ENCODE assay signal across 8 cellular contexts in the genomic region with DNA sequence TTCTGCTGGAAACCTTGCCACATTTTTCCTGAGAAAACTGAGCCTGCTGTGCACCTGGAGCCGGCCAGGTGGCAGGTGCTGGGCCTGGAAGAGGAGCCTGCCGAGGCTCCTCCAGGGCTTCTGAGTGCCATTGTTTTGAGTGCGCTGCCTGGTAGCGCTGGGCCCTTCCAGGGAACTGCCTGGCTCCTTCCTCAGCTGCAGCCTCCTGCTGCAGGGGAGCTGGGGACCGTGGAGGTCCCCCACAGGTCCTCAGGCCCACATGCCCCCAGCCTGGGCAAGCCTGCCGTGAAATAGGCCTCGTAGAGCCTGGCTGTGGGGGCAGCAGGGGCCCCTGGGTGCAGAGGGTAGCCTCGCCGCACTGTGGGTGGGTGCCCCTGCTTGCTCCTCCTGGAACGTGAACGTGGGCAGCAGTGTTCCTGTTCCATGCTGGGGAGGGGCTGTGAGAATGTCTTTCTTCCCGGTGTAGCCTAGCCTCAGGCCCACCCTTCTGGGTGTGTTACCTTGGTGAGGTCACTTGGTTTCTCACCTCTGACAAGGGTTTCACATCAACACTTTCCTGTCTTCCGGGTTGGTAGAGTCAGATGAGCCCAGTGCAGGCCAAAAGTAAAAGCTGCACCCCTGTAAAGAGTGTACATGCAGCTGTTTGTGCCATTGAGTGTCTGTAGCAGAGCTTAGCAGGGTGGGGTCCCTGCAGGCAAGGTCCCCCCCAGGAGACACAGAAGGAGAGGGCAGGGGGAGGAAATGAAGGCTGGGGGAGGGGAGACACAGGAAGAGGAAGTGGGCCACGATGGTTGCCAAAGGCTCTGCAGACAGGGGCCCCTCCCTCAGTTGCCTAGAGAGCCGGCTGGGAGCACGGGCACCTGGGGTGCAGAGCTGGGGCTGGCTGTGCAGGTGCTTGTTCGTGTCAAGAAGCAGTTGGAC. TPM values are rescaled to one million over a fixed set of nuclear protein-coding genes. Genes with fewer than 3 reads are reported as not detected.
DNase-seq lines count a peak whose midpoint lies in the region; ATAC-seq and TF ChIP-seq lines count a peak whose summit lies in the region.

No MANE protein-coding gene starts in this region.

- intact Hi-C loops in activated naive CD4-positive, alpha-beta T cell treated with anti-CD3 and anti-CD28 coated beads for 36 hours (cut with micrococcal nuclease), result loop anchor here (1.0 kb wide), 5 partner anchors 10 to 146 kb away; no protein-coding TSS in a partner anchor
- intact Hi-C loops in lower lobe of right lung (cut with DNase I), result no loop called here
- intact Hi-C loops in head of caudate nucleus (cut with DNase I), result loop anchor here (10.0 kb wide), 2 partner anchors 74 to 146 kb away; no protein-coding TSS in a partner anchor

- H4K20me1 ChIP-seq in DND-41 (ENCODE audit: insufficient read depth, low read length), result peaks cover 48% of the 10 kb centered on the region

- DNase-seq in DND-41 (peak; percentile 97), HPDE6-E6E7 (ENCODE audit: extremely low spot score) (peak; percentile 33), OCI-M1 (lab: John Stamatoyannopoulos, UW) (peak; percentile 35), lower lobe of right lung (peak; percentile 79), upper lobe of left lung (peak; percentile 62 to 85), head of caudate nucleus (no peak)
- peak; percentile 81 for DNase-seq in activated naive CD4-positive, alpha-beta T cell treated with anti-CD3 and anti-CD28 coated beads for 36 hours

- peak overlapping the region; percentile 69 for H3K4me2 ChIP-seq in DND-41 (ENCODE audit: insufficient read depth, low read length)

- TF ChIP-seq POLR2A in upper lobe of left lung (IDR thresholded peaks at IDR 0.05), result peak in 2 of 4 donors; percentile 16 to 54

- no peaks in the 10 kb centered on the region for H3K9me3 Mint-ChIP-seq in activated naive CD4-positive, alpha-beta T cell treated with anti-CD3 and anti-CD28 coated beads for 36 hours

- TF ChIP-seq EP300 in upper lobe of left lung (IDR thresholded peaks at IDR 0.05), result no peak

- H3K4me1 ChIP-seq in DND-41 (ENCODE audit: insufficient read depth, low read length), result peaks cover 76% of the 10 kb centered on the region
- peaks cover 100% of the 10 kb centered on the region for H3K4me1 ChIP-seq in lower lobe of right lung
- peaks cover 99 to 100% (median 100%) of the 10 kb centered on the region in 4 donors for H3K4me1 ChIP-seq in upper lobe of left lung

- CTCF ChIA-PET in activated naive CD4-positive, alpha-beta T cell treated with anti-CD3 and anti-CD28 coated beads for 36 hours (lab: Charles Lee), result interaction anchor here (1.7 to 11.3 kb wide), 2 partner anchors 14 to 76 kb away, joined by 4 to 165 read pairs; no protein-coding TSS in a partner anchor

- H3K4me3 Mint-ChIP-seq in activated naive CD4-positive, alpha-beta T cell treated with anti-CD3 and anti-CD28 coated beads for 36 hours, result peak overlapping the region; percentile 83

- H3K79me2 ChIP-seq in DND-41 (ENCODE audit: insufficient read depth, low read length), result peaks cover 94% of the 10 kb centered on the region

- peaks cover 97% of the 10 kb centered on the region for H3K4me1 Mint-ChIP-seq in activated naive CD4-positive, alpha-beta T cell treated with anti-CD3 and anti-CD28 coated beads for 36 hours (ENCODE audit: low read depth)

- H3K4me3 ChIP-seq in DND-41 (ENCODE audit: low read depth in 1 of 2, low read length in 2 of 2) (peak overlapping the region in 1 of 2 experiments; percentile 50; a peak in 2 of 4 replicates), lower lobe of right lung (peak overlapping the region; percentile 20), upper lobe of left lung (peak overlapping the region in 1 of 4 donors; percentile 12)

- H3K27me3 ChIP-seq in DND-41 (ENCODE audit: insufficient read depth, low read length, poor library complexity), result no peaks in the 10 kb centered on the region
- no peaks in the 10 kb centered on the region for H3K27me3 ChIP-seq in lower lobe of right lung (ENCODE audit: low read depth)
- no peaks in the 10 kb centered on the region for H3K27me3 ChIP-seq in upper lobe of left lung

- no peaks in the 10 kb centered on the region for H3K9me3 ChIP-seq in DND-41 (ENCODE audit: insufficient read depth, low read length, severe bottlenecking)
- H3K9me3 ChIP-seq in lower lobe of right lung, result no peaks in the 10 kb centered on the region
- no peaks in the 10 kb centered on the region for H3K9me3 ChIP-seq in upper lobe of left lung

- ATAC-seq in DND-41 (ENCODE audit: insufficient read depth, low read depth) (peak; percentile 79), GM21360 (IDR thresholded peaks at IDR 0.05; ENCODE audit: unreplicated experiment) (peak; percentile 39), lower lobe of right lung (peak; percentile 11 to 20), upper lobe of left lung (ENCODE audit: low FRiP score in 2 of 2) (peak in 1 of 2 donors; percentile 1)

- peak overlapping the region; percentile 99 for H3K27ac Mint-ChIP-seq in activated naive CD4-positive, alpha-beta T cell treated with anti-CD3 and anti-CD28 coated beads for 36 hours

- H3K27ac ChIP-seq in DND-41 (ENCODE audit: low read length) (peak overlapping the region; percentile 100), lower lobe of right lung (peak overlapping the region; percentile 93), upper lobe of left lung (peak overlapping the region; percentile 88 to 99 (median 95))

- H3K36me3 Mint-ChIP-seq in activated naive CD4-positive, alpha-beta T cell treated with anti-CD3 and anti-CD28 coated beads for 36 hours (ENCODE audit: low read depth), result peaks cover 16% of the 10 kb centered on the region

- peak overlapping the region; percentile 56; the same call in 1 of the 2 replicates for H2AFZ ChIP-seq in DND-41 (ENCODE audit: low read depth, low read length)

- 25 to 32% methylated on average over 11 to 16 of the region's 17 CpGs for WGBS in upper lobe of left lung, 2 donors

- no peak for TF ChIP-seq CTCF in DND-41 (IDR thresholded peaks at IDR 0.05; ENCODE audit: borderline replicate concordance, extremely low read depth, low read length, poor library complexity, severe bottlenecking)
- TF ChIP-seq CTCF in lower lobe of right lung (IDR thresholded peaks at IDR 0.05), result no peak
- no peak for TF ChIP-seq CTCF in upper lobe of left lung (IDR thresholded peaks at IDR 0.05)

- H3K9ac ChIP-seq in DND-41 (ENCODE audit: low read depth, low read length), result peak overlapping the region; percentile 62

- H3K36me3 ChIP-seq in DND-41 (ENCODE audit: insufficient read depth, low read length) (peaks cover 32% of the 10 kb centered on the region), lower lobe of right lung (peaks cover 4% of the 10 kb centered on the region), upper lobe of left lung (peaks cover 0 to 4% (median 0%) of the 10 kb centered on the region in 4 donors)

- H3K27me3 Mint-ChIP-seq in activated naive CD4-positive, alpha-beta T cell treated with anti-CD3 and anti-CD28 coated beads for 36 hours (ENCODE audit: low read depth), result no peaks in the 10 kb centered on the region

RNA-seq across cellular contexts. Expression of gene KLF13, which starts 34.5 kb away (rescaled TPM):
- 100 to 1,000 TPM; 115 to 121 TPM for total RNA-seq in activated naive CD4-positive, alpha-beta T cell treated with anti-CD3 and anti-CD28 coated beads for 36 hours
- total RNA-seq in lower lobe of right lung (178 TPM), upper lobe of left lung (100 to 1,000 TPM; 103 to 231 (median 147) TPM)

Comparison
In these comparisons a context has a peak if more than half of its experiments do, and no peak if none do; other contexts are left out.
1. DNase-seq: peak in DND-41 (single experiment), HPDE6-E6E7 (single experiment), OCI-M1 (single experiment), activated naive CD4-positive, alpha-beta T cell treated with anti-CD3 and anti-CD28 coated beads for 36 hours (single experiment), lower lobe of right lung (single experiment) and upper lobe of left lung (2 of 2); none in head of caudate nucleus (0 of 42).
2. Peak in every context shown above with its lines, with median percentiles within 50 percentile points of each other: H3K27ac ChIP-seq.